Comparison of ENCODE assay signal across 17 cellular contexts in genomic region chr4:26080876-26081628, GRCh38.
DNase-seq lines count a peak whose midpoint lies in the region; ATAC-seq lines count a peak whose summit lies in the region.
"Had no signal": no experiment of that assay in that cellular context is flagged by ENCODE, and none has a peak within 500 bp of the region (broad histone marks: within the 10 kb centered on the region; RNA-seq: fewer than 3 reads in every experiment).

No MANE protein-coding gene starts in this region.

- CTCF ChIA-PET in activated naive CD4-positive, alpha-beta T cell treated with anti-CD3 and anti-CD28 coated beads for 36 hours (lab: Charles Lee): interaction anchor here (1.4 kb wide), 1 partner anchor 250 kb away, joined by 3 read pairs; no protein-coding TSS in a partner anchor

- no peak overlapping the region for H3K9ac ChIP-seq in SK-N-MC (ENCODE audit: insufficient read length)

- ATAC-seq in activated naive CD8-positive, alpha-beta T cell treated with anti-CD3 and anti-CD28 coated beads, Interleukin-2, amount 10 ng/mL, durations not matched to agents 7 days and 5 days (ENCODE audit: low read depth): peak; percentile 13
- no peak for ATAC-seq in HG03039 (IDR thresholded peaks at IDR 0.05; ENCODE audit: unreplicated experiment)
- no peak for ATAC-seq in GM18870 (IDR thresholded peaks at IDR 0.05; ENCODE audit: unreplicated experiment)

- H3K9me3 ChIP-seq in SK-N-MC (ENCODE audit: low read depth, low read length): no peaks in the 10 kb centered on the region
- H3K9me3 ChIP-seq: ascending aorta, tibial nerve had no signal

- H3K9me3 Mint-ChIP-seq in activated naive CD4-positive, alpha-beta T cell treated with anti-CD3 and anti-CD28 coated beads for 36 hours: peaks cover 12% of the 10 kb centered on the region
- peaks cover 13% of the 10 kb centered on the region for H3K9me3 Mint-ChIP-seq in activated naive CD8-positive, alpha-beta T cell treated with anti-CD3 and anti-CD28 coated beads, Interleukin-2, amount 10 ng/mL, durations not matched to agents 7 days and 5 days
- H3K9me3 Mint-ChIP-seq in stimulated activated naive CD8-positive, alpha-beta T cell treated with anti-CD3 and anti-CD28 coated beads, Interleukin-15, Interleukin-2, amounts not matched to agents 100 ng/mL and 50 ng/mL, for 24 hours: peaks cover 17% of the 10 kb centered on the region
- H3K9me3 Mint-ChIP-seq: CD8-positive, alpha-beta memory T cell; immature natural killer cell had no signal

- H3K27ac ChIP-seq in SK-N-MC: no peak overlapping the region
- H3K27ac ChIP-seq: ascending aorta, epithelial cell of prostate, tibial nerve had no signal

- peaks cover 5% of the 10 kb centered on the region for H3K27me3 Mint-ChIP-seq in activated naive CD4-positive, alpha-beta T cell treated with anti-CD3 and anti-CD28 coated beads for 36 hours (ENCODE audit: low read depth)
- no peaks in the 10 kb centered on the region for H3K27me3 Mint-ChIP-seq in activated naive CD8-positive, alpha-beta T cell treated with anti-CD3 and anti-CD28 coated beads, Interleukin-2, amount 10 ng/mL, durations not matched to agents 7 days and 5 days
- H3K27me3 Mint-ChIP-seq in stimulated activated naive CD8-positive, alpha-beta T cell treated with anti-CD3 and anti-CD28 coated beads, Interleukin-15, Interleukin-2, amounts not matched to agents 100 ng/mL and 50 ng/mL, for 24 hours: peaks cover 13% of the 10 kb centered on the region

- no peak overlapping the region for H3K4me3 Mint-ChIP-seq in activated naive CD4-positive, alpha-beta T cell treated with anti-CD3 and anti-CD28 coated beads for 36 hours
- no peak overlapping the region for H3K4me3 Mint-ChIP-seq in activated naive CD8-positive, alpha-beta T cell treated with anti-CD3 and anti-CD28 coated beads, Interleukin-2, amount 10 ng/mL, durations not matched to agents 7 days and 5 days
- H3K4me3 Mint-ChIP-seq in stimulated activated naive CD8-positive, alpha-beta T cell treated with anti-CD3 and anti-CD28 coated beads, Interleukin-15, Interleukin-2, amounts not matched to agents 100 ng/mL and 50 ng/mL, for 24 hours: peak overlapping the region; percentile 5
- H3K4me3 Mint-ChIP-seq: CD8-positive, alpha-beta memory T cell; HFFc6; immature natural killer cell had no signal

- peak overlapping the region; percentile 57 for H3K4me3 ChIP-seq in SK-N-MC
- H3K4me3 ChIP-seq: ascending aorta, tibial nerve had no signal

- intact Hi-C loops in activated naive CD4-positive, alpha-beta T cell treated with anti-CD3 and anti-CD28 coated beads for 36 hours (cut with micrococcal nuclease): loop anchor here (1.0 kb wide), 2 partner anchors 112 to 116 kb away; no protein-coding TSS in a partner anchor

- peaks cover 83% of the 10 kb centered on the region for H3K4me1 Mint-ChIP-seq in activated naive CD4-positive, alpha-beta T cell treated with anti-CD3 and anti-CD28 coated beads for 36 hours (ENCODE audit: low read depth)
- H3K4me1 Mint-ChIP-seq in activated naive CD8-positive, alpha-beta T cell treated with anti-CD3 and anti-CD28 coated beads, Interleukin-2, amount 10 ng/mL, durations not matched to agents 7 days and 5 days: peaks cover 43% of the 10 kb centered on the region
- peaks cover 87% of the 10 kb centered on the region for H3K4me1 Mint-ChIP-seq in stimulated activated naive CD8-positive, alpha-beta T cell treated with anti-CD3 and anti-CD28 coated beads, Interleukin-15, Interleukin-2, amounts not matched to agents 100 ng/mL and 50 ng/mL, for 24 hours (ENCODE audit: low read depth)

- peaks cover 5% of the 10 kb centered on the region for H3K36me3 Mint-ChIP-seq in activated naive CD4-positive, alpha-beta T cell treated with anti-CD3 and anti-CD28 coated beads for 36 hours (ENCODE audit: low read depth)
- H3K36me3 Mint-ChIP-seq in activated naive CD8-positive, alpha-beta T cell treated with anti-CD3 and anti-CD28 coated beads, Interleukin-2, amount 10 ng/mL, durations not matched to agents 7 days and 5 days: peaks cover 16% of the 10 kb centered on the region
- peaks cover 35% of the 10 kb centered on the region for H3K36me3 Mint-ChIP-seq in stimulated activated naive CD8-positive, alpha-beta T cell treated with anti-CD3 and anti-CD28 coated beads, Interleukin-15, Interleukin-2, amounts not matched to agents 100 ng/mL and 50 ng/mL, for 24 hours (ENCODE audit: low read depth)
- H3K36me3 Mint-ChIP-seq: CD8-positive, alpha-beta memory T cell; immature natural killer cell had no signal

- DNase-seq in activated naive CD4-positive, alpha-beta T cell treated with anti-CD3 and anti-CD28 coated beads for 36 hours: no peak
- no peak for DNase-seq in activated naive CD4-positive, alpha-beta T cell treated with anti-CD3 and anti-CD28 coated beads, Interleukin-2, amount 50 U/mL, for 16 hours
- DNase-seq in SK-N-MC (ENCODE audit: low read depth, low spot score) (peak; percentile 58), NOMO-1 treated with dmso at 0.1 percent for 144 hours (lab: John Stamatoyannopoulos, UW; ENCODE audit: unreplicated experiment) (no peak)
- no peak for DNase-seq in activated naive CD8-positive, alpha-beta T cell treated with anti-CD3 and anti-CD28 coated beads, Interleukin-2, amount 10 ng/mL, durations not matched to agents 7 days and 5 days
- DNase-seq: activated effector memory CD4-positive, alpha-beta T cell treated with Interleukin-2 at 50 U/mL for 16 hours; stimulated activated naive CD4-positive, alpha-beta T cell treated with Interleukin-2 at 50 U/mL for 16 hours had no signal

- POLR2A ChIA-PET in activated naive CD8-positive, alpha-beta T cell treated with anti-CD3 and anti-CD28 coated beads, Interleukin-2, amount 10 ng/mL, durations not matched to agents 7 days and 5 days (lab: Charles Lee): no interaction called here

- peak overlapping the region; percentile 79 for H3K27ac Mint-ChIP-seq in activated naive CD4-positive, alpha-beta T cell treated with anti-CD3 and anti-CD28 coated beads for 36 hours
- H3K27ac Mint-ChIP-seq in activated naive CD8-positive, alpha-beta T cell treated with anti-CD3 and anti-CD28 coated beads, Interleukin-2, amount 10 ng/mL, durations not matched to agents 7 days and 5 days: no peak overlapping the region
- peak overlapping the region; percentile 94 for H3K27ac Mint-ChIP-seq in stimulated activated naive CD8-positive, alpha-beta T cell treated with anti-CD3 and anti-CD28 coated beads, Interleukin-15, Interleukin-2, amounts not matched to agents 100 ng/mL and 50 ng/mL, for 24 hours
- H3K27ac Mint-ChIP-seq: HFFc6, immature natural killer cell, progenitor cell of endocrine pancreas had no signal

- H3K36me3 ChIP-seq in SK-N-MC (ENCODE audit: insufficient read depth, low read length): no peaks in the 10 kb centered on the region
- H3K36me3 ChIP-seq: ascending aorta, tibial nerve had no signal
